ENCODE assay signal across 18 cellular contexts in genomic region chr4:113739197-113739596, GRCh38. TPM values are rescaled to one million over a fixed set of nuclear protein-coding genes. Genes with fewer than 3 reads are reported as not detected.
DNase-seq lines count a peak whose midpoint lies in the region; ATAC-seq and TF ChIP-seq lines count a peak whose summit lies in the region.
"Had no signal": no experiment of that assay in that cellular context is flagged by ENCODE, and none has a peak within 500 bp of the region (broad histone marks: within the 10 kb centered on the region; RNA-seq: fewer than 3 reads in every experiment).

No MANE protein-coding gene starts in this region.

- dilution Hi-C loops in mammary epithelial cell (cut with HindIII; ENCODE audit: low sequenced_read_pairs), result no loop called here

- peak; percentile 52 to 62 for ATAC-seq in stimulated activated naive B cell treated with anti-CD40 and anti-IgM and Interleukin-4, amounts not matched to agents 10 μg/mL and 1 μg/mL and 100 μg/mL, for 72 hours (replicated peaks)

- peaks cover 29% of the 10 kb centered on the region for H3K4me1 Mint-ChIP-seq in MCF 10A (ENCODE audit: insufficient read depth, unreplicated experiment)
- H3K4me1 Mint-ChIP-seq in endodermal cell, result peaks cover 4% of the 10 kb centered on the region
- peaks cover 21 to 43% of the 10 kb centered on the region in 2 donors for H3K4me1 Mint-ChIP-seq in stimulated activated naive B cell treated with anti-CD40 and anti-IgM and Interleukin-4, amounts not matched to agents 10 μg/mL and 1 μg/mL and 100 μg/mL, for 72 hours

- intact Hi-C loops in MCF 10A (cut with micrococcal nuclease), result no loop called here
- intact Hi-C loops in mammary epithelial cell (cut with micrococcal nuclease), result no loop called here

- no peak for DNase-seq in MCF 10A (ENCODE audit: unreplicated experiment)
- DNase-seq in mammary epithelial cell, result no peak
- peak; percentile 50 for DNase-seq in NAMALWA (ENCODE audit: low spot score)
- DNase-seq in endodermal cell, result no peak
- DNase-seq in stimulated activated naive B cell treated with anti-CD40 and anti-IgM and Interleukin-4, amounts not matched to agents 10 μg/mL and 1 μg/mL and 100 μg/mL, for 72 hours, result no peak
- no peak for DNase-seq in NCI-H1436 (lab: John Stamatoyannopoulos, UW)
- DNase-seq in SHP77 (lab: John Stamatoyannopoulos, UW), result no peak
- no peak for DNase-seq in DMS53 (lab: John Stamatoyannopoulos, UW)
- DNase-seq: effector memory CD4-positive, alpha-beta T cell; foreskin fibroblast; HCEC 1CT; KBM-7; NCI-H1694; NCI-H446 treated with DMSO at 0.1 percent for 48 hours; ovary; WERI-Rb-1 had no signal

- H3K27me3 Mint-ChIP-seq in MCF 10A (ENCODE audit: insufficient read depth, unreplicated experiment) (no peaks in the 10 kb centered on the region), endodermal cell (ENCODE audit: insufficient read depth) (no peaks in the 10 kb centered on the region)
- no peaks in the 10 kb centered on the region for H3K27me3 Mint-ChIP-seq in stimulated activated naive B cell treated with anti-CD40 and anti-IgM and Interleukin-4, amounts not matched to agents 10 μg/mL and 1 μg/mL and 100 μg/mL, for 72 hours

- H3K9ac ChIP-seq in mammary epithelial cell (ENCODE audit: insufficient read depth, low read length), result no peak overlapping the region
- no peak overlapping the region for H3K9ac ChIP-seq in endodermal cell (ENCODE audit: extremely low read depth, low read length, poor library complexity, severe bottlenecking)

- H3K4me1 ChIP-seq in mammary epithelial cell (ENCODE audit: insufficient read depth, low read length) (peaks cover 6% of the 10 kb centered on the region), endodermal cell (ENCODE audit: control insufficient read depth, insufficient read depth, low read length) (no peaks in the 10 kb centered on the region)
- H3K4me1 ChIP-seq: breast epithelium had no signal

- peaks cover 6% of the 10 kb centered on the region for H3K79me2 ChIP-seq in mammary epithelial cell (ENCODE audit: insufficient read depth, low read length)

- CTCF ChIA-PET in MCF 10A (lab: Yijun Ruan, JAX) (no interaction called here), mammary epithelial cell (lab: Charles Lee; ENCODE audit: low non-redundant PET) (no interaction called here)

- POLR2A ChIA-PET in MCF 10A (lab: Yijun Ruan, JAX), result interaction anchor here (0.7 kb wide), 1 partner anchor 13 kb away, joined by 6 read pairs; no protein-coding TSS in a partner anchor

- no peak overlapping the region for H3K4me3 ChIP-seq in mammary epithelial cell (replicated peaks in 1 of 3; ENCODE audit: insufficient read depth in 1 of 3, low read depth in 2 of 3, low read length in 3 of 3)
- H3K4me3 ChIP-seq in endodermal cell (ENCODE audit: low read length), result no peak overlapping the region
- H3K4me3 ChIP-seq: breast epithelium, ovary, SK-N-MC had no signal

- H4K20me1 ChIP-seq in mammary epithelial cell (ENCODE audit: insufficient read depth, low read length), result no peaks in the 10 kb centered on the region

- H3K36me3 Mint-ChIP-seq in MCF 10A (ENCODE audit: insufficient read depth, unreplicated experiment) (no peaks in the 10 kb centered on the region), endodermal cell (ENCODE audit: low read depth) (peaks cover 17% of the 10 kb centered on the region)
- H3K36me3 Mint-ChIP-seq in stimulated activated naive B cell treated with anti-CD40 and anti-IgM and Interleukin-4, amounts not matched to agents 10 μg/mL and 1 μg/mL and 100 μg/mL, for 72 hours, result peaks cover 34 to 44% of the 10 kb centered on the region in 2 donors

- H3K36me3 ChIP-seq in mammary epithelial cell (ENCODE audit: insufficient read depth, low read length) (no peaks in the 10 kb centered on the region), endodermal cell (ENCODE audit: control insufficient read depth, insufficient read depth, low read length) (peaks cover 54% of the 10 kb centered on the region)
- H3K36me3 ChIP-seq: breast epithelium, ovary, WERI-Rb-1 had no signal

- H3K9me3 Mint-ChIP-seq in MCF 10A (ENCODE audit: unreplicated experiment), result no peaks in the 10 kb centered on the region
- peaks cover 2% of the 10 kb centered on the region for H3K9me3 Mint-ChIP-seq in endodermal cell
- H3K9me3 Mint-ChIP-seq in stimulated activated naive B cell treated with anti-CD40 and anti-IgM and Interleukin-4, amounts not matched to agents 10 μg/mL and 1 μg/mL and 100 μg/mL, for 72 hours, result peaks cover 3 to 6% of the 10 kb centered on the region in 2 donors

- H3K4me3 Mint-ChIP-seq in MCF 10A (ENCODE audit: unreplicated experiment) (no peak overlapping the region), endodermal cell (no peak overlapping the region)
- peak overlapping the region; percentile 28 to 30 for H3K4me3 Mint-ChIP-seq in stimulated activated naive B cell treated with anti-CD40 and anti-IgM and Interleukin-4, amounts not matched to agents 10 μg/mL and 1 μg/mL and 100 μg/mL, for 72 hours

- H3K9me3 ChIP-seq in mammary epithelial cell (replicated peaks; ENCODE audit: insufficient read depth, low read length) (no peaks in the 10 kb centered on the region), endodermal cell (ENCODE audit: control insufficient read depth, low read length) (no peaks in the 10 kb centered on the region)
- H3K9me3 ChIP-seq: breast epithelium, ovary had no signal

- H3K4me2 ChIP-seq in mammary epithelial cell (ENCODE audit: insufficient read depth, low read depth, low read length), result no peak overlapping the region

- no peak for TF ChIP-seq CTCF in MCF 10A (IDR thresholded peaks at IDR 0.05; ENCODE audit: unreplicated experiment)
- TF ChIP-seq CTCF in mammary epithelial cell (conservative IDR thresholded peaks at IDR 0.05 in 1 of 2, IDR thresholded peaks at IDR 0.05 in 1 of 2; ENCODE audit: extremely low read depth in 1 of 2, insufficient read depth in 1 of 2, low read depth in 1 of 2, low read length in 2 of 2), result no peak
- no peak for TF ChIP-seq CTCF in endodermal cell (conservative IDR thresholded peaks at IDR 0.05)

- no peak overlapping the region for H2AFZ ChIP-seq in mammary epithelial cell (ENCODE audit: low read depth, low read length)

- in situ Hi-C loops in mammary epithelial cell (cut with MboI; ENCODE audit: low sequenced_read_pairs in 2 of 2), result no loop called here

- no peaks in the 10 kb centered on the region for H3K27me3 ChIP-seq in mammary epithelial cell (ENCODE audit: insufficient read depth, low read length)
- no peaks in the 10 kb centered on the region for H3K27me3 ChIP-seq in endodermal cell (ENCODE audit: control insufficient read depth, insufficient read depth, low read length, poor library complexity, severe bottlenecking)
- H3K27me3 ChIP-seq: breast epithelium, ovary had no signal

- peak overlapping the region; percentile 57 for H3K27ac Mint-ChIP-seq in MCF 10A (ENCODE audit: low read depth, unreplicated experiment)
- H3K27ac Mint-ChIP-seq in endodermal cell, result peak overlapping the region; percentile 74
- peak overlapping the region; percentile 65 for H3K27ac Mint-ChIP-seq in stimulated activated naive B cell treated with anti-CD40 and anti-IgM and Interleukin-4, amounts not matched to agents 10 μg/mL and 1 μg/mL and 100 μg/mL, for 72 hours

- no TSS peak for BruUV-seq in MCF 10A (replicated peaks; lab: Mats Ljungman, UMichigan)
- no TSS peak for BruUV-seq in mammary epithelial cell (replicated peaks; lab: Mats Ljungman, UMichigan)

- H3K27ac ChIP-seq in mammary epithelial cell (ENCODE audit: insufficient read depth, low read depth, low read length), result no peak overlapping the region
- H3K27ac ChIP-seq in endodermal cell (ENCODE audit: low read depth, low read length), result no peak overlapping the region
- H3K27ac ChIP-seq: breast epithelium, ovary, SK-N-MC, WERI-Rb-1 had no signal

RNA-seq across cellular contexts. Expression of gene CAMK2D, which starts 22.3 kb away (rescaled TPM):
- total RNA-seq in MCF 10A (2022), result 32.1 and 55.1 TPM in 2 replicates
- 10 to 100 TPM; 36.3 to 63.8 TPM for total RNA-seq in mammary epithelial cell
- polyA plus RNA-seq in mammary epithelial cell, result 11.2 TPM
- polyA minus RNA-seq in mammary epithelial cell, result 27.0 TPM
- total RNA-seq in endodermal cell, result 100 to 1,000 TPM in 1 of 2 donors, 10 to 100 TPM in 1; 91.1 to 120 TPM
- 44.9 TPM for polyA plus RNA-seq in endodermal cell (2013, experiment 1 of 2)
- 44.1 TPM for polyA plus RNA-seq in endodermal cell (2013, experiment 2 of 2)

Comparison
In these comparisons a context has a peak if more than half of its experiments do, and no peak if none do; other contexts are left out.
1. H3K4me3 Mint-ChIP-seq: peak in stimulated activated naive B cell treated with anti-CD40 and anti-IgM and Interleukin-4, amounts not matched to agents 10 μg/mL and 1 μg/mL and 100 μg/mL, for 72 hours (2 of 2); none in MCF 10A (single experiment) and endodermal cell (single experiment).
2. Peak in every context shown above with its lines, with median percentiles within 50 percentile points of each other: H3K27ac Mint-ChIP-seq.